Comparison of ENCODE assay signal across 9 cellular contexts in genomic region chr1:20440785-20441200, GRCh38. TPM values are rescaled to one million over a fixed set of nuclear protein-coding genes. Genes with fewer than 3 reads are reported as not detected.
DNase-seq lines count a peak whose midpoint lies in the region; ATAC-seq, FAIRE-seq and TF ChIP-seq lines count a peak whose summit lies in the region.
"Had no signal": no experiment of that assay in that cellular context is flagged by ENCODE, and none has a peak within 500 bp of the region (broad histone marks: within the 10 kb centered on the region; RNA-seq: fewer than 3 reads in every experiment).

No MANE protein-coding gene starts in this region.

- H3K27me3 ChIP-seq in tibial artery = peaks cover 0 to 26% of the 10 kb centered on the region in 2 donors

- ATAC-seq in GM18511 (IDR thresholded peaks at IDR 0.05; ENCODE audit: unreplicated experiment) (no peak), GM21723 (IDR thresholded peaks at IDR 0.05; ENCODE audit: unreplicated experiment) (no peak)

- peak; percentile 44 for DNase-seq in GM12892 (ENCODE audit: insufficient read length)
- peak; percentile 27 for DNase-seq in NCI-H226
- DNase-seq in activated T-cell treated with anti-CD3 and anti-CD28 coated beads for 24 hours (ENCODE audit: low read depth) = peak; percentile 30
- peak; percentile 53 for DNase-seq in fibroblast of pulmonary artery (ENCODE audit: low read depth)
- DNase-seq in nucleus accumbens (lab: John Stamatoyannopoulos, UW) = peak in 49 of 56 donors; percentile 12 to 83 (median 51)
- DNase-seq in tibial artery = no peak

- no peak for TF ChIP-seq POLR2A in GM12892 (IDR thresholded peaks at IDR 0.05; ENCODE audit: low read depth, low read length)

- intact Hi-C loops in tibial artery (cut with DNase I; ENCODE audit: low total_unique reads) = no loop called here

- no peaks in the 10 kb centered on the region for H3K9me3 ChIP-seq in tibial artery

- FAIRE-seq in GM12892 (lab: Jason Lieb, UNC) = peak; percentile 73

- no peak overlapping the region for H3K4me3 ChIP-seq in fibroblast of pulmonary artery (replicated peaks; ENCODE audit: low read depth, low read length)
- H3K4me3 ChIP-seq in tibial artery = no peak overlapping the region

- no peaks in the 10 kb centered on the region for H3K36me3 ChIP-seq in tibial artery

- H3K4me1 ChIP-seq in tibial artery = no peaks in the 10 kb centered on the region

- TF ChIP-seq CTCF in fibroblast of pulmonary artery (IDR thresholded peaks at IDR 0.05; ENCODE audit: low read length, missing control alignments) (no peak), tibial artery (IDR thresholded peaks at IDR 0.05) (no peak)

- no peak overlapping the region for H3K27ac ChIP-seq in tibial artery
- H3K27ac ChIP-seq: KMS-11 had no signal

RNA-seq across cellular contexts. Expression of gene CAMK2N1, which starts 45.2 kb away (rescaled TPM):
- polyA plus RNA-seq in GM12892 (2012; ENCODE audit: missing spikeins) = not detected

Comparison
In these comparisons a context has a peak if more than half of its experiments do, and no peak if none do; other contexts are left out.
1. DNase-seq: peak in GM12892 (single experiment), NCI-H226 (single experiment), activated T-cell treated with anti-CD3 and anti-CD28 coated beads for 24 hours (single experiment), fibroblast of pulmonary artery (single experiment) and nucleus accumbens (49 of 56); none in tibial artery (0 of 2).